Comparison of ENCODE assay signal across 17 cellular contexts in genomic region chr12:132305991-132306884, GRCh38. TPM values are rescaled to one million over a fixed set of nuclear protein-coding genes. Genes with fewer than 3 reads are reported as not detected.
DNase-seq lines count a peak whose midpoint lies in the region; ATAC-seq, FAIRE-seq and TF ChIP-seq lines count a peak whose summit lies in the region.
"Had no signal": no experiment of that assay in that cellular context is flagged by ENCODE, and none has a peak within 500 bp of the region (broad histone marks: within the 10 kb centered on the region; RNA-seq: fewer than 3 reads in every experiment).

No MANE protein-coding gene starts in this region.

- H3K4me1 ChIP-seq in kidney (ENCODE audit: control insufficient read depth in 1 of 2, insufficient read depth in 1 of 2, low read depth in 1 of 2, low read length in 2 of 2) (no peaks in the 10 kb centered on the region), spleen (no peaks in the 10 kb centered on the region)

- H3K9me3 ChIP-seq in kidney (ENCODE audit: control insufficient read depth in 1 of 2, low read length in 2 of 2) (peaks cover 0 to under 1% of the 10 kb centered on the region in 2 donors), spleen (peaks cover 0 to 17% (median 10%) of the 10 kb centered on the region in 8 donors)

- H3K27me3 ChIP-seq in spleen (replicated peaks in 1 of 7) = peaks cover 0 to 51% (median 0%) of the 10 kb centered on the region in 7 donors

- WGBS in spleen, 5 donors = 81 to 89% (median 84%) methylated on average over 31 to 51 of the region's 51 CpGs

- H3K9ac ChIP-seq in kidney (ENCODE audit: low read length in 2 of 2) = no peak overlapping the region

- H3K36me3 ChIP-seq in kidney (ENCODE audit: control insufficient read depth in 1 of 2, insufficient read depth in 2 of 2, low read length in 2 of 2) (no peaks in the 10 kb centered on the region), spleen (no peaks in the 10 kb centered on the region)
- H3K36me3 ChIP-seq: MG63 had no signal

- TF ChIP-seq CTCF in RWPE1 (conservative IDR thresholded peaks at IDR 0.05; ENCODE audit: low read depth) (no peak), kidney (IDR thresholded peaks at IDR 0.05; ENCODE audit: borderline replicate concordance, extremely low read depth, insufficient read depth) (no peak), spleen (IDR thresholded peaks at IDR 0.05 in 8 of 11, conservative IDR thresholded peaks at IDR 0.05 in 3 of 11) (no peak)

- CTCF ChIA-PET in RWPE1 (lab: Yijun Ruan, JAX) = no interaction called here

- peak overlapping the region; percentile 79 for H3K27ac ChIP-seq in RWPE1
- no peak overlapping the region for H3K27ac ChIP-seq in kidney (ENCODE audit: low read depth in 2 of 2, low read length in 2 of 2)
- no peak overlapping the region for H3K27ac ChIP-seq in spleen

- DNase-seq in NCI-H2227 (lab: John Stamatoyannopoulos, UW; ENCODE audit: unreplicated experiment) (peak; percentile 12), RWPE1 (ENCODE audit: low spot score) (no peak), kidney (peak; percentile 58), spleen (peak; percentile 51), anterior cingulate cortex (lab: John Stamatoyannopoulos, UW) (no peak), HK-2 (ENCODE audit: unreplicated experiment) (no peak)
- DNase-seq: CD8-positive, alpha-beta T cell; MG63; NCI-H1092 treated with DMSO at 0.1 percent for 48 hours; NCI-H1694 treated with DMSO at 0.1 percent for 48 hours; NCI-H446; NCI-H774 had no signal

- TF ChIP-seq POLR2A in spleen (IDR thresholded peaks at IDR 0.05) = no peak

- H3K4me3 ChIP-seq in kidney (ENCODE audit: low read length in 2 of 2) (no peak overlapping the region), spleen (no peak overlapping the region)
- H3K4me3 ChIP-seq: MG63 had no signal

- intact Hi-C loops in kidney (cut with DNase I) (no loop called here), spleen (cut with DNase I; ENCODE audit: low total_unique reads) (no loop called here)

- ATAC-seq in GM18502 (IDR thresholded peaks at IDR 0.05; ENCODE audit: poor library complexity, unreplicated experiment) = no peak
- ATAC-seq: CD8-positive, alpha-beta T cell had no signal

- no peak for FAIRE-seq in kidney (lab: Jason Lieb, UNC)
- FAIRE-seq: H54, RCC 7860 had no signal

- POLR2A ChIA-PET in RWPE1 (lab: Yijun Ruan, JAX; ENCODE audit: low non-redundant PET) = no interaction called here

RNA-seq across cellular contexts. Expression of gene GALNT9, which starts 23.2 kb away (rescaled TPM):
- total RNA-seq in kidney (20.7 TPM), spleen (1 to 10 TPM in 5 of 7 donors, under 1 TPM in 2; 0.52 to 2.4 (median 1.4) TPM)
- polyA plus RNA-seq in kidney (ENCODE audit: insufficient read depth, low read depth, low replicate concordance) (4.8 TPM), spleen (under 1 TPM; 0.20 to 0.51 (median 0.30) TPM)
- total RNA-seq: CD8-positive, alpha-beta T cell; SK-MEL-5 had no signal
- polyA plus RNA-seq: BJ had no signal

Comparison
In these comparisons a context has a peak if more than half of its experiments do, and no peak if none do; other contexts are left out.
1. DNase-seq: peak in NCI-H2227 (single experiment), kidney (single experiment) and spleen (single experiment); none in RWPE1 (single experiment), anterior cingulate cortex (0 of 58) and HK-2 (single experiment).